ENCODE assay signal across 14 cellular contexts in genomic region chr6:1787109-1787466, GRCh38.
"Had no signal": no experiment of that assay in that cellular context is flagged by ENCODE, and none has a peak within 500 bp of the region (broad histone marks: within the 10 kb centered on the region; RNA-seq: fewer than 3 reads in every experiment).

No MANE protein-coding gene starts in this region.

- H3K9me3 Mint-ChIP-seq: activated CD4-positive, alpha-beta T cell treated with anti-CD3 and anti-CD28 coated beads, Interleukin-2, amount 10 ng/mL, durations not matched to agents 7 days and 5 days; activated naive CD4-positive, alpha-beta T cell treated with anti-CD3 and anti-CD28 coated beads, Interleukin-2, amount 50 U/mL, for 24 hours; activated T-cell treated with anti-CD3 and anti-CD28 coated beads, Interleukin-2, amount 50 U/mL, for 4 hours had no signal

- H3K9me3 ChIP-seq: ascending aorta, heart right ventricle, left ventricle myocardium inferior, thyroid gland had no signal

- FAIRE-seq: endometrium had no signal

- H3K27me3 ChIP-seq: ascending aorta, heart right ventricle, thyroid gland had no signal

- H3K4me1 ChIP-seq: thyroid gland had no signal

- H3K27ac ChIP-seq: left ventricle myocardium inferior, thyroid gland had no signal

- H3K4me3 Mint-ChIP-seq: activated CD4-positive, alpha-beta T cell treated with anti-CD3 and anti-CD28 coated beads, Interleukin-2, amount 10 ng/mL, durations not matched to agents 7 days and 5 days; activated naive CD4-positive, alpha-beta T cell treated with anti-CD3 and anti-CD28 coated beads, Interleukin-2, amount 50 U/mL, for 24 hours; activated T-cell treated with anti-CD3 and anti-CD28 coated beads, Interleukin-2, amount 50 U/mL, for 4 hours had no signal

- DNase-seq: activated CD4-positive, alpha-beta T cell treated with anti-CD3 and anti-CD28 coated beads, Interleukin-2, amount 10 ng/mL, durations not matched to agents 7 days and 5 days; activated CD8-positive, alpha-beta memory T cell treated with anti-CD3 and anti-CD28 coated beads, Interleukin-2, amount 50 U/mL, for 4 hours; activated gamma-delta T cell; activated T-cell treated with anti-CD3 and anti-CD28 coated beads, Interleukin-2, amount 50 U/mL, for 4 hours; heart right ventricle; left ventricle myocardium inferior; occipital lobe; retina; T1000; thyroid gland had no signal

- H3K4me1 Mint-ChIP-seq: activated naive CD4-positive, alpha-beta T cell treated with anti-CD3 and anti-CD28 coated beads, Interleukin-2, amount 50 U/mL, for 24 hours had no signal

- H3K4me3 ChIP-seq: ascending aorta, coronary artery, heart right ventricle, left ventricle myocardium inferior, thyroid gland had no signal

- H3K27ac Mint-ChIP-seq: activated CD4-positive, alpha-beta T cell treated with anti-CD3 and anti-CD28 coated beads, Interleukin-2, amount 10 ng/mL, durations not matched to agents 7 days and 5 days; activated naive CD4-positive, alpha-beta T cell treated with anti-CD3 and anti-CD28 coated beads, Interleukin-2, amount 50 U/mL, for 24 hours had no signal

- H3K36me3 ChIP-seq: ascending aorta, heart right ventricle, left ventricle myocardium inferior, thyroid gland had no signal
